Comparison of ENCODE assay signal across 15 cellular contexts in genomic region chr17:37818689-37819088, GRCh38.
A peak's percentile ranks its signal among the peaks of the same experiment; 100 is the strongest.
DNase-seq lines count a peak whose midpoint lies in the region; ATAC-seq, FAIRE-seq and TF ChIP-seq lines count a peak whose summit lies in the region.
"Had no signal": no experiment of that assay in that cellular context is flagged by ENCODE, and none has a peak within 500 bp of the region (broad histone marks: within the 10 kb centered on the region; RNA-seq: fewer than 3 reads in every experiment).

No MANE protein-coding gene starts in this region.

- H2BK120ac ChIP-seq in mesenchymal stem cell (ENCODE audit: low read depth, low read length) = no peak overlapping the region

- H3K14ac ChIP-seq in mesenchymal stem cell (ENCODE audit: low read length in 2 of 2) = no peak overlapping the region

- H3K18ac ChIP-seq in mesenchymal stem cell (ENCODE audit: low read depth in 1 of 2, low read length in 2 of 2) = peak overlapping the region in 1 of 2 experiments; percentile 40

- TF ChIP-seq CTCF in LNCaP clone FGC (IDR thresholded peaks at IDR 0.05; ENCODE audit: control insufficient read depth, extremely low read depth, insufficient read depth) = no peak

- 83% methylated on average over 3 of the region's 3 CpGs for WGBS in mesenchymal stem cell

- peak overlapping the region; percentile 64 for H4K8ac ChIP-seq in mesenchymal stem cell (ENCODE audit: low read length)

- DNase-seq in DMS79 (lab: John Stamatoyannopoulos, UW) = peak; percentile 82
- peak; percentile 90 for DNase-seq in LNCaP clone FGC (ENCODE audit: low read depth)
- peak; percentile 54 for DNase-seq in SW480 (ENCODE audit: low spot score)
- DNase-seq in mesenchymal stem cell = no peak
- no peak for DNase-seq in GM12891 (ENCODE audit: insufficient read length, low spot score)
- DNase-seq in T-helper 2 cell = no peak
- DNase-seq: activated CD8-positive, alpha-beta T cell treated with anti-CD3 and anti-CD28 coated beads, Interleukin-2, amount 10 ng/mL, durations not matched to agents 7 days and 5 days; activated naive CD8-positive, alpha-beta T cell treated with anti-CD3 and anti-CD28 coated beads, Interleukin-2, amount 50 U/mL, for 24 hours; DMS 273 treated with DMSO at 0.1 percent for 48 hours; naive thymus-derived CD4-positive, alpha-beta T cell; stimulated activated CD8-positive, alpha-beta memory T cell treated with anti-CD3 and anti-CD28 coated beads, Interleukin-4, amount 100 ng/mL, for 48 hours had no signal

- peak overlapping the region; percentile 53 for H2BK5ac ChIP-seq in mesenchymal stem cell (ENCODE audit: low read depth, low read length, poor library complexity, severe bottlenecking)

- H3K4me2 ChIP-seq in mesenchymal stem cell (ENCODE audit: low read length, poor library complexity, severe bottlenecking) = no peak overlapping the region

- ATAC-seq in GM18907 (IDR thresholded peaks at IDR 0.05; ENCODE audit: unreplicated experiment) (no peak), GM19397 (IDR thresholded peaks at IDR 0.05; ENCODE audit: unreplicated experiment) (no peak)
- ATAC-seq: activated CD8-positive, alpha-beta T cell treated with anti-CD3 and anti-CD28 coated beads, Interleukin-2, amount 10 ng/mL, durations not matched to agents 7 days and 5 days; activated naive CD8-positive, alpha-beta T cell treated with anti-CD3 and anti-CD28 coated beads, Interleukin-2, amount 50 U/mL, for 24 hours; naive thymus-derived CD4-positive, alpha-beta T cell had no signal

- H3K4ac ChIP-seq in mesenchymal stem cell (ENCODE audit: low read depth in 1 of 2, low read length in 2 of 2) = no peak overlapping the region

- TF ChIP-seq POLR2A in GM12891 (IDR thresholded peaks at IDR 0.05; ENCODE audit: low read depth, low read length) = no peak

- H3K36me3 ChIP-seq in mesenchymal stem cell (ENCODE audit: control insufficient read depth in 1 of 2, insufficient read depth in 2 of 2, low read depth in 1 of 2, low read length in 2 of 2) = no peaks in the 10 kb centered on the region

- H2BK15ac ChIP-seq in mesenchymal stem cell (ENCODE audit: low read depth, poor library complexity, severe bottlenecking) = no peak overlapping the region

- H2BK12ac ChIP-seq in mesenchymal stem cell (ENCODE audit: low read length in 2 of 2) = no peak overlapping the region

- peaks cover 0 to 54% of the 10 kb centered on the region in 2 experiments for H3K27me3 ChIP-seq in mesenchymal stem cell (ENCODE audit: control insufficient read depth in 1 of 2, insufficient read depth in 1 of 2, low read length in 2 of 2)

- peak overlapping the region; percentile 11 for H4K91ac ChIP-seq in mesenchymal stem cell (ENCODE audit: low read length)

- H3K27ac ChIP-seq in mesenchymal stem cell (ENCODE audit: low read length, poor library complexity, severe bottlenecking) = peak overlapping the region; percentile 83

- peaks cover 8% of the 10 kb centered on the region for H3K4me1 ChIP-seq in mesenchymal stem cell (ENCODE audit: control insufficient read depth, insufficient read depth, low read depth, low read length)

- H3K9me3 ChIP-seq in mesenchymal stem cell (ENCODE audit: control insufficient read depth, low read length) = no peaks in the 10 kb centered on the region

- peak overlapping the region; percentile 100 for H2AK5ac ChIP-seq in mesenchymal stem cell (ENCODE audit: low read length, severe bottlenecking)

- no peak overlapping the region for H3K4me3 ChIP-seq in LNCaP clone FGC (ENCODE audit: low read depth, low read length)
- H3K4me3 ChIP-seq in mesenchymal stem cell (ENCODE audit: insufficient read depth in 1 of 2, low read depth in 1 of 2, low read length in 2 of 2) = no peak overlapping the region

- FAIRE-seq in GM12891 (lab: Jason Lieb, UNC) = no peak
- FAIRE-seq: endometrium, H54 had no signal

- no peak overlapping the region for H2AFZ ChIP-seq in mesenchymal stem cell (ENCODE audit: low read depth, low read length)

- no peak overlapping the region for H3K23ac ChIP-seq in mesenchymal stem cell (ENCODE audit: low read length in 2 of 2)

- H3K79me1 ChIP-seq in mesenchymal stem cell (replicated peaks; ENCODE audit: low read length, poor library complexity, severe bottlenecking) = peaks cover 3% of the 10 kb centered on the region

- H3K9ac ChIP-seq in mesenchymal stem cell (ENCODE audit: low read length) = no peak overlapping the region

TF ChIP-seq in GM12891, 5 proteins besides CTCF, POLR2A, EP300 and RAD21:
- no peak for TF ChIP-seq POU2F2 (IDR thresholded peaks at IDR 0.05; ENCODE audit: low read depth, low read length)
- no peak for TF ChIP-seq PAX5 (IDR thresholded peaks at IDR 0.05; ENCODE audit: insufficient read depth, low read length, severe bottlenecking)
- no peak for TF ChIP-seq TAF1 (IDR thresholded peaks at IDR 0.05; ENCODE audit: low read depth, low read length)
- TF ChIP-seq SPI1 (IDR thresholded peaks at IDR 0.05; ENCODE audit: low read depth, low read length) = no peak
- no peak for TF ChIP-seq POLR2AphosphoS5 (IDR thresholded peaks at IDR 0.05; ENCODE audit: low read depth, low read length)

Comparison
In these comparisons a context has a peak if more than half of its experiments do, and no peak if none do; other contexts are left out.
1. DNase-seq: peak in DMS79 (single experiment), LNCaP clone FGC (single experiment) and SW480 (single experiment); none in mesenchymal stem cell (single experiment), GM12891 (single experiment) and T-helper 2 cell (0 of 5).